Comparison of ENCODE assay signal across 16 cellular contexts in the genomic region with DNA sequence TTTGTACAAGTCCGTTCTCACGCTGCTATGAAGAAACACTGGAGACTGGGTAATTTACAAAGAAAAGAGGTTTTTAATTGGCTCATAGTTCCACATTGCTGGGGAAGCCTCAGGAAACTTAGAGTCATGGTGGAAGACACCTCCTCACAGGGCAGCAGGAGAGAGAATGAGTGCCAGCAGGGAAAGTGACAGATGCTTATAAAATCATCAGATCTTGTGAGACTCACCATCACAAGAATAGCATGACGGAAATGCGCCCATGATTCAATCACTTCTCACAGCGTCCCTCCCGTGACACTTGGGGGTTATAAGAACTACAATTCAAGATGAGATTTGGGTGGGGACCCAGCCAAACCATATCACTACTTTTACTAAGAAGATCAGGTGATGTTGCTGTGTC.
DNase-seq lines count a peak whose midpoint lies in the region; ATAC-seq and TF ChIP-seq lines count a peak whose summit lies in the region.
"Had no signal": no experiment of that assay in that cellular context is flagged by ENCODE, and none has a peak within 500 bp of the region (broad histone marks: within the 10 kb centered on the region; RNA-seq: fewer than 3 reads in every experiment).

No MANE protein-coding gene starts in this region.

- H3K4me3 ChIP-seq in ACC112 (ENCODE audit: low read depth, low read length) = no peak overlapping the region
- no peak overlapping the region for H3K4me3 ChIP-seq in mammary epithelial cell (replicated peaks in 1 of 3; ENCODE audit: insufficient read depth in 1 of 3, low read depth in 2 of 3, low read length in 3 of 3)
- H3K4me3 ChIP-seq in CD4-positive, alpha-beta memory T cell (ENCODE audit: low read length in 2 of 2) = no peak overlapping the region
- no peak overlapping the region for H3K4me3 ChIP-seq in gastroesophageal sphincter
- H3K4me3 ChIP-seq: GM23338, SJSA1 had no signal

- TF ChIP-seq EP300 in gastroesophageal sphincter (IDR thresholded peaks at IDR 0.05) = no peak

- BruUV-seq in mammary epithelial cell (replicated peaks; lab: Mats Ljungman, UMichigan) = no TSS peak

- dilution Hi-C loops in mammary epithelial cell (cut with HindIII; ENCODE audit: low sequenced_read_pairs) = no loop called here

- H3K27ac Mint-ChIP-seq in activated CD4-positive, alpha-beta T cell treated with anti-CD3 and anti-CD28 coated beads for 36 hours = no peak overlapping the region
- no peak overlapping the region for H3K27ac Mint-ChIP-seq in CD4-positive, alpha-beta memory T cell
- H3K27ac Mint-ChIP-seq: CD14-positive monocyte, GM23338 had no signal

- H3K9me3 ChIP-seq in mammary epithelial cell (replicated peaks; ENCODE audit: insufficient read depth, low read length) (no peaks in the 10 kb centered on the region), gastroesophageal sphincter (no peaks in the 10 kb centered on the region)
- H3K9me3 ChIP-seq in CD4-positive, alpha-beta memory T cell (ENCODE audit: control insufficient read depth in 1 of 2, low read length in 2 of 2) = no peaks in the 10 kb centered on the region
- H3K9me3 ChIP-seq: Caco-2, SJSA1 had no signal

- peaks cover 2% of the 10 kb centered on the region for H3K27me3 Mint-ChIP-seq in activated CD4-positive, alpha-beta T cell treated with anti-CD3 and anti-CD28 coated beads for 36 hours
- peaks cover 0 to 3% of the 10 kb centered on the region in 2 donors for H3K27me3 Mint-ChIP-seq in CD4-positive, alpha-beta memory T cell

- H3K4me1 ChIP-seq in ACC112 (ENCODE audit: control insufficient read depth, insufficient read depth, low read length, unreplicated experiment) (peaks cover 38% of the 10 kb centered on the region), mammary epithelial cell (ENCODE audit: insufficient read depth, low read length) (peaks cover 52% of the 10 kb centered on the region), gastroesophageal sphincter (no peaks in the 10 kb centered on the region)
- H3K4me1 ChIP-seq in CD4-positive, alpha-beta memory T cell (ENCODE audit: insufficient read depth, low read length) = no peaks in the 10 kb centered on the region
- H3K4me1 ChIP-seq: Caco-2 had no signal

- CTCF ChIA-PET in mammary epithelial cell (lab: Charles Lee; ENCODE audit: low non-redundant PET) = no interaction called here
- CTCF ChIA-PET in activated CD4-positive, alpha-beta T cell treated with anti-CD3 and anti-CD28 coated beads for 36 hours (lab: Charles Lee) = no interaction called here
- CTCF ChIA-PET in CD4-positive, alpha-beta memory T cell (lab: Charles Lee; ENCODE audit: partially characterized antibody) = no interaction called here

- no peaks in the 10 kb centered on the region for H3K4me1 Mint-ChIP-seq in activated CD4-positive, alpha-beta T cell treated with anti-CD3 and anti-CD28 coated beads for 36 hours
- no peaks in the 10 kb centered on the region for H3K4me1 Mint-ChIP-seq in CD4-positive, alpha-beta memory T cell
- H3K4me1 Mint-ChIP-seq: CD14-positive monocyte, GM23338 had no signal

- H3K36me3 Mint-ChIP-seq in activated CD4-positive, alpha-beta T cell treated with anti-CD3 and anti-CD28 coated beads for 36 hours (ENCODE audit: low read depth) = no peaks in the 10 kb centered on the region
- no peaks in the 10 kb centered on the region for H3K36me3 Mint-ChIP-seq in CD4-positive, alpha-beta memory T cell
- H3K36me3 Mint-ChIP-seq: CD14-positive monocyte had no signal

- no peak for TF ChIP-seq POLR2A in gastroesophageal sphincter (IDR thresholded peaks at IDR 0.05)

- ATAC-seq in activated CD4-positive, alpha-beta T cell treated with anti-CD3 and anti-CD28 coated beads for 36 hours = no peak
- no peak for ATAC-seq in gastroesophageal sphincter
- no peak for ATAC-seq in GM21723 (IDR thresholded peaks at IDR 0.05; ENCODE audit: unreplicated experiment)
- ATAC-seq: GM23338 had no signal

- H3K4me3 Mint-ChIP-seq in activated CD4-positive, alpha-beta T cell treated with anti-CD3 and anti-CD28 coated beads for 36 hours = no peak overlapping the region
- no peak overlapping the region for H3K4me3 Mint-ChIP-seq in CD4-positive, alpha-beta memory T cell
- H3K4me3 Mint-ChIP-seq: CD14-positive monocyte, GM23338 had no signal

- intact Hi-C loops in mammary epithelial cell (cut with micrococcal nuclease) = loop anchor here (5.0 to 10.0 kb wide), 2 partner anchors 167 to 196 kb away; no protein-coding TSS in a partner anchor
- intact Hi-C loops in activated CD4-positive, alpha-beta T cell treated with anti-CD3 and anti-CD28 coated beads for 36 hours (cut with DNase I, micrococcal nuclease) = no loop called here
- intact Hi-C loops in CD4-positive, alpha-beta memory T cell (cut with micrococcal nuclease) = no loop called here

- DNase-seq in LHCN-M2 (ENCODE audit: low read depth) (peak; percentile 64), mammary epithelial cell (no peak), myocyte (ENCODE audit: low read depth) (peak; percentile 88)
- DNase-seq in activated CD4-positive, alpha-beta T cell treated with anti-CD3 and anti-CD28 coated beads for 36 hours = no peak
- DNase-seq in CD4-positive, alpha-beta memory T cell = no peak
- DNase-seq: Caco-2, DMS79 treated with DMSO at 0.1 percent for 48 hours, GDM1, NCI-H1930, NCI-H510A treated with DMSO at 0.1 percent for 48 hours had no signal

- TF ChIP-seq CTCF in mammary epithelial cell (conservative IDR thresholded peaks at IDR 0.05 in 1 of 2, IDR thresholded peaks at IDR 0.05 in 1 of 2; ENCODE audit: extremely low read depth in 1 of 2, insufficient read depth in 1 of 2, low read depth in 1 of 2, low read length in 2 of 2) (no peak), gastroesophageal sphincter (IDR thresholded peaks at IDR 0.05) (no peak)

- in situ Hi-C loops in mammary epithelial cell (cut with MboI; ENCODE audit: low sequenced_read_pairs in 2 of 2) = no loop called here

- no peaks in the 10 kb centered on the region for H4K20me1 ChIP-seq in mammary epithelial cell (ENCODE audit: insufficient read depth, low read length)

- WGBS in mammary epithelial cell (ENCODE audit: low coverage, missing lambda C conversion rate) = 72% methylated on average over 6 of the region's 6 CpGs
- 83 to 84% methylated on average over 6 of the region's 6 CpGs for WGBS in gastroesophageal sphincter (ENCODE audit: low coverage in 1 of 2), 2 donors

- no peaks in the 10 kb centered on the region for H3K27me3 ChIP-seq in ACC112 (ENCODE audit: insufficient read depth, low read length)
- H3K27me3 ChIP-seq in mammary epithelial cell (ENCODE audit: insufficient read depth, low read length) = no peaks in the 10 kb centered on the region
- no peaks in the 10 kb centered on the region for H3K27me3 ChIP-seq in CD4-positive, alpha-beta memory T cell (ENCODE audit: insufficient read depth, low read length)
- H3K27me3 ChIP-seq in gastroesophageal sphincter = no peaks in the 10 kb centered on the region
- H3K27me3 ChIP-seq: SJSA1 had no signal

- H3K79me2 ChIP-seq in ACC112 (ENCODE audit: control insufficient read depth, insufficient read depth, low read length, unreplicated experiment) (no peaks in the 10 kb centered on the region), mammary epithelial cell (ENCODE audit: insufficient read depth, low read length) (no peaks in the 10 kb centered on the region)

- no peaks in the 10 kb centered on the region for H3K36me3 ChIP-seq in ACC112 (ENCODE audit: insufficient read depth, low read length)
- H3K36me3 ChIP-seq in mammary epithelial cell (ENCODE audit: insufficient read depth, low read length) = no peaks in the 10 kb centered on the region
- no peaks in the 10 kb centered on the region for H3K36me3 ChIP-seq in CD4-positive, alpha-beta memory T cell (ENCODE audit: insufficient read depth, low read length)
- H3K36me3 ChIP-seq in gastroesophageal sphincter = no peaks in the 10 kb centered on the region
- H3K36me3 ChIP-seq: SJSA1 had no signal

- no peaks in the 10 kb centered on the region for H3K9me3 Mint-ChIP-seq in activated CD4-positive, alpha-beta T cell treated with anti-CD3 and anti-CD28 coated beads for 36 hours (ENCODE audit: low read depth)
- H3K9me3 Mint-ChIP-seq in CD4-positive, alpha-beta memory T cell = peaks cover 0 to 2% (median 0%) of the 10 kb centered on the region in 8 donors
- H3K9me3 Mint-ChIP-seq: GM23338 had no signal

- POLR2A ChIA-PET in activated CD4-positive, alpha-beta T cell treated with anti-CD3 and anti-CD28 coated beads for 36 hours (lab: Charles Lee) = no interaction called here
- POLR2A ChIA-PET in CD4-positive, alpha-beta memory T cell (lab: Charles Lee; ENCODE audit: partially characterized antibody) = no interaction called here

- H2AFZ ChIP-seq in ACC112 (ENCODE audit: low read length, unreplicated experiment) (peak overlapping the region; percentile 5), mammary epithelial cell (ENCODE audit: low read depth, low read length) (peak overlapping the region; percentile 34)
- H2AFZ ChIP-seq: GM23338 had no signal

- H3K27ac ChIP-seq in ACC112 (ENCODE audit: low read depth, low read length) (peak overlapping the region; percentile 35; the same call in 1 of the 2 replicates), mammary epithelial cell (ENCODE audit: insufficient read depth, low read depth, low read length) (peak overlapping the region; percentile 77), gastroesophageal sphincter (no peak overlapping the region)
- H3K27ac ChIP-seq in CD4-positive, alpha-beta memory T cell (ENCODE audit: low read depth, low read length) = no peak overlapping the region
- H3K27ac ChIP-seq: SJSA1 had no signal

- H3K9ac ChIP-seq in mammary epithelial cell (ENCODE audit: insufficient read depth, low read length) = no peak overlapping the region

- no peak overlapping the region for H3K4me2 ChIP-seq in mammary epithelial cell (ENCODE audit: insufficient read depth, low read depth, low read length)
- H3K4me2 ChIP-seq: GM23338 had no signal

Comparison
In these comparisons a context has a peak if more than half of its experiments do, and no peak if none do; other contexts are left out.
1. H3K27ac ChIP-seq: peak in ACC112 (single experiment) and mammary epithelial cell (single experiment); none in CD4-positive, alpha-beta memory T cell (single experiment) and gastroesophageal sphincter (0 of 4).
2. DNase-seq: peak in LHCN-M2 (single experiment) and myocyte (single experiment); none in mammary epithelial cell (single experiment), activated CD4-positive, alpha-beta T cell treated with anti-CD3 and anti-CD28 coated beads for 36 hours (single experiment) and CD4-positive, alpha-beta memory T cell (0 of 5).